In genomic region chr17:44310612-44311376, GRCh38 we compare ENCODE assay signal across 14 cellular contexts. TPM values are rescaled to one million over a fixed set of nuclear protein-coding genes. Genes with fewer than 3 reads are reported as not detected.
"Had no signal": no experiment of that assay in that cellular context is flagged by ENCODE, and none has a peak within 500 bp of the region (broad histone marks: within the 10 kb centered on the region; RNA-seq: fewer than 3 reads in every experiment).

No MANE protein-coding gene starts in this region.

- H3K27ac Mint-ChIP-seq: activated naive CD4-positive, alpha-beta T cell treated with anti-CD3 and anti-CD28 coated beads, Interleukin-2, amount 50 U/mL, for 24 hours; stimulated activated effector memory CD8-positive, alpha-beta T cell treated with anti-CD3 and anti-CD28 coated beads, Interleukin-12 subunit alpha, Interleukin-12 subunit beta, amount 100 ng/mL, for 72 hours; T-helper 2 cell treated with Interferon-gamma antibody and Interleukin-4, amounts not matched to agents 5 μg/mL and 100 μg/mL, for 36 hours had no signal

- H3K36me3 Mint-ChIP-seq: activated naive CD4-positive, alpha-beta T cell treated with anti-CD3 and anti-CD28 coated beads, Interleukin-2, amount 50 U/mL, for 24 hours; naive thymus-derived CD8-positive, alpha-beta T cell; stimulated activated effector memory CD8-positive, alpha-beta T cell treated with anti-CD3 and anti-CD28 coated beads, Interleukin-12 subunit alpha, Interleukin-12 subunit beta, amount 100 ng/mL, for 72 hours had no signal

- H3K4me3 Mint-ChIP-seq: T-helper 2 cell treated with Interferon-gamma antibody and Interleukin-4, amounts not matched to agents 5 μg/mL and 100 μg/mL, for 36 hours had no signal

- DNase-seq: brain microvascular endothelial cell; mucosa of descending colon; naive thymus-derived CD8-positive, alpha-beta T cell; pancreas; tibial artery; uterus had no signal

- H3K9me3 Mint-ChIP-seq: activated naive CD4-positive, alpha-beta T cell treated with anti-CD3 and anti-CD28 coated beads, Interleukin-2, amount 50 U/mL, for 24 hours; naive thymus-derived CD8-positive, alpha-beta T cell; stimulated activated effector memory CD8-positive, alpha-beta T cell treated with anti-CD3 and anti-CD28 coated beads, Interleukin-12 subunit alpha, Interleukin-12 subunit beta, amount 100 ng/mL, for 72 hours; T-helper 2 cell treated with Interferon-gamma antibody and Interleukin-4, amounts not matched to agents 5 μg/mL and 100 μg/mL, for 36 hours had no signal

- H3K36me3 ChIP-seq: brain microvascular endothelial cell, esophagus muscularis mucosa, pancreas, tibial artery, uterus had no signal

- H3K27me3 ChIP-seq: pancreas had no signal

- H3K9me3 ChIP-seq: esophagus muscularis mucosa, mucosa of descending colon, pancreas, tibial artery, uterus had no signal

- H3K4me3 ChIP-seq: esophagus muscularis mucosa, mucosa of descending colon, pancreas, tibial artery, uterus had no signal

RNA-seq across cellular contexts. Expression of gene RUNDC3A, which starts 2.4 kb away (rescaled TPM):
- total RNA-seq: left lobe of liver; naive thymus-derived CD8-positive, alpha-beta T cell had no signal
- polyA plus RNA-seq: naive thymus-derived CD8-positive, alpha-beta T cell had no signal

RNA-seq across cellular contexts. Expression of gene SLC4A1, which starts 42.9 kb away (rescaled TPM):
- total RNA-seq: chondrocyte; dermis microvascular lymphatic vessel endothelial cell; fibroblast of villous mesenchyme; mucosa of descending colon; naive thymus-derived CD8-positive, alpha-beta T cell had no signal
- polyA plus RNA-seq: naive thymus-derived CD8-positive, alpha-beta T cell; pancreas had no signal
